Comparison of ENCODE assay signal across 8 cellular contexts in the genomic region with DNA sequence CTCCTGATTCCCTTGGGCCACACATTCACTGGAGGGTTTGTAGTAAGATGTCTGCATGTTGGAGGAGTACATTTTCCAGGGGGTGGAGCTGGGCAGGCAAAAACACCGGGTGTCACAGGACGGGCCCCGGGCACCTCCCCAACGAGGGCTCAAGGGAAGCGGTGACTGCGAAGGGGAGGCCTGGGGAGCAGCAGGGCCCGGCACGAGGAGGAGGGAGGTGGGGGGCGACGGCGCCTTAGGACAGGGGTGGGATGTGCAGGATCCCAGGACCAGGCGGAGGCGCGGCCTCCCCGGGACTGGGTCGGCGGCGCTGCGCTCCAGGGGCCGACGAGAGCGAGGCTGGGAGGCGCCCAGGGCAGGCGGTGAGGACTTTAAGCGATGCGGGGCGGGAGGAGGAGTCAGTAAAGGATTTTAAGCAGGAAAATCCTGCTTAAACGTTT. TPM values are rescaled to one million over a fixed set of nuclear protein-coding genes. Genes with fewer than 3 reads are reported as not detected.
A peak's percentile ranks its signal among the peaks of the same experiment; 100 is the strongest.
DNase-seq lines count a peak whose midpoint lies in the region; ATAC-seq and TF ChIP-seq lines count a peak whose summit lies in the region.

No MANE protein-coding gene starts in this region.

- peak overlapping the region; percentile 85 for H3K9ac ChIP-seq in HCT116 (ENCODE audit: low read length)

- no peak for TF ChIP-seq RAD21 in HCT116 (IDR thresholded peaks at IDR 0.05; ENCODE audit: low read depth)

- H4K20me1 ChIP-seq in HCT116 (ENCODE audit: insufficient read depth), result no peaks in the 10 kb centered on the region

- DNase-seq in Daoy (ENCODE audit: low read depth), result peak; percentile 41
- no peak for DNase-seq in HCT116 (ENCODE audit: low read depth, low spot score)
- peak; percentile 55 for DNase-seq in NCI-H69 (lab: John Stamatoyannopoulos, UW)
- peak; percentile 16 for DNase-seq in activated effector memory CD4-positive, alpha-beta T cell treated with Interleukin-2 at 50 U/mL for 16 hours
- DNase-seq in head of caudate nucleus, result peak in 28 of 42 donors; percentile 8 to 58 (median 36)
- peak in 6 of 10 donors; percentile 12 to 86 (median 44) for DNase-seq in posterior cingulate gyrus
- DNase-seq in GOT3 (lab: John Stamatoyannopoulos, UW), result no peak

- no peak overlapping the region for H2AFZ ChIP-seq in HCT116 (ENCODE audit: low read depth, low read length, poor library complexity, severe bottlenecking)

- no peak for TF ChIP-seq CTCF in HCT116 (IDR thresholded peaks at IDR 0.05 in 2 of 3, conservative IDR thresholded peaks at IDR 0.05 in 1 of 3; ENCODE audit: borderline replicate concordance in 1 of 3, insufficient read depth in 1 of 3, low read depth in 2 of 3, low read length in 2 of 3)

- no TSS peak for BruUV-seq in HCT116 (replicated peaks; lab: Mats Ljungman, UMichigan)

- ATAC-seq in HCT116 (peak; percentile 39), GM21825 (IDR thresholded peaks at IDR 0.05; ENCODE audit: unreplicated experiment) (no peak)

- no peak for TF ChIP-seq POLR2A in HCT116 (IDR thresholded peaks at IDR 0.05; ENCODE audit: borderline replicate concordance, extremely low read depth, insufficient read depth, insufficient read length)

- peaks cover 0 to 3% of the 10 kb centered on the region in 2 experiments; a peak in 2 of 4 replicates for H3K36me3 ChIP-seq in HCT116 (ENCODE audit: control insufficient read depth in 1 of 2, insufficient read depth in 2 of 2, low read length in 2 of 2)

- H3K4me3 ChIP-seq in HCT116 (replicated peaks in 1 of 2; ENCODE audit: low read depth in 1 of 2, low read length in 2 of 2), result peak overlapping the region; percentile 88 to 91

- peaks cover 5 to 12% of the 10 kb centered on the region in 2 experiments; a peak in 3 of 4 replicates for H3K4me1 ChIP-seq in HCT116 (ENCODE audit: control insufficient read depth in 1 of 2, insufficient read depth in 2 of 2, low read length in 2 of 2)

- H3K4me2 ChIP-seq in HCT116 (ENCODE audit: low read length), result peak overlapping the region; percentile 91

- H3K27me3 ChIP-seq in HCT116 (ENCODE audit: insufficient read depth, low read length), result no peaks in the 10 kb centered on the region

- H3K9me2 ChIP-seq in HCT116 (ENCODE audit: insufficient read depth), result no peaks in the 10 kb centered on the region

- POLR2A ChIA-PET in HCT116 (lab: Charles Lee), result no interaction called here

- peaks cover 30% of the 10 kb centered on the region for H3K79me2 ChIP-seq in HCT116 (ENCODE audit: insufficient read depth, low read length)

- RAD21 ChIA-PET in HCT116 (lab: Charles Lee; ENCODE audit: low non-redundant PET in 1 of 2, low total read pairs in 2 of 2, uncharacterized antibody in 2 of 2, unreplicated experiment in 2 of 2), result no interaction called here

- no peaks in the 10 kb centered on the region for H3K9me3 ChIP-seq in HCT116 (ENCODE audit: control insufficient read depth in 1 of 2, insufficient read depth in 1 of 2, low read depth in 1 of 2, low read length in 2 of 2)

- H3K27ac ChIP-seq in HCT116 (ENCODE audit: low read depth, low read length), result peak overlapping the region; percentile 80

- CTCF ChIA-PET in HCT116 (lab: Charles Lee), result no interaction called here

- intact Hi-C loops in HCT116 (cut with micrococcal nuclease) (loop anchor here (2.0 kb wide), 1 partner anchor 180 kb away; the partner anchor contains the start of gene ZNF888), head of caudate nucleus (cut with DNase I) (no loop called here), posterior cingulate gyrus (cut with DNase I) (loop anchor here (1.0 kb wide), 1 partner anchor 57 kb away; the partner anchor contains the start of gene ZNF347)

TF ChIP-seq in HCT116, 20 proteins besides CTCF, POLR2A, EP300 and RAD21:
- TF ChIP-seq ATF3 (IDR thresholded peaks at IDR 0.05) (no peak), JUND (IDR thresholded peaks at IDR 0.05) (no peak), TCF7L2 (IDR thresholded peaks at IDR 0.05; ENCODE audit: borderline replicate concordance, extremely low read depth, insufficient read depth, insufficient read length) (no peak), SIN3A (IDR thresholded peaks at IDR 0.05; ENCODE audit: low read depth) (peak; percentile 8; the same call in 1 of the 2 replicates), ZNF274 (IDR thresholded peaks at IDR 0.05; ENCODE audit: low read depth, low read length) (no peak)

RNA-seq across cellular contexts. Expression of gene ZNF160, which starts 0.5 kb away (rescaled TPM):
- total RNA-seq in Daoy (2014; rRNA removed; shearing (Covaris generic)), result 7.6 and 12.9 TPM in 2 replicates
- total RNA-seq in HCT116 (2021; ENCODE audit: unreplicated experiment), result 14.9 TPM
- 9.7 and 11.5 TPM in 2 replicates for polyA plus RNA-seq in HCT116 (2012)

RNA-seq across cellular contexts. Expression of gene ZNF415, which starts 30.0 kb away (rescaled TPM):
- 8.7 and 11.5 TPM in 2 replicates for total RNA-seq in Daoy (2014; rRNA removed; shearing (Covaris generic))
- total RNA-seq in HCT116 (2021; ENCODE audit: unreplicated experiment), result not detected
- polyA plus RNA-seq in HCT116 (2012), result not detected in 2 replicates

RNA-seq across cellular contexts. Expression of gene ZNF347, which starts 56.1 kb away (rescaled TPM):
- 7.1 and 10.5 TPM in 2 replicates for total RNA-seq in Daoy (2014; rRNA removed; shearing (Covaris generic))
- 0.17 TPM for total RNA-seq in HCT116 (2021; ENCODE audit: unreplicated experiment)
- polyA plus RNA-seq in HCT116 (2012), result not detected in 2 replicates

RNA-seq across cellular contexts. Expression of gene ERVV-2, which starts 58.2 kb away (rescaled TPM):
- not detected in 2 replicates for total RNA-seq in Daoy (2014; rRNA removed; shearing (Covaris generic))
- total RNA-seq in HCT116 (2021; ENCODE audit: unreplicated experiment), result not detected
- not detected in 2 replicates for polyA plus RNA-seq in HCT116 (2012)

Comparison
In these comparisons a context has a peak if more than half of its experiments do, and no peak if none do; other contexts are left out.
1. DNase-seq: peak in Daoy (single experiment), NCI-H69 (single experiment), activated effector memory CD4-positive, alpha-beta T cell treated with Interleukin-2 at 50 U/mL for 16 hours (single experiment), head of caudate nucleus (28 of 42) and posterior cingulate gyrus (6 of 10); none in HCT116 (single experiment) and GOT3 (single experiment).